ENCODE assay signal across 16 cellular contexts in genomic region chr2:232897386-232897970, GRCh38. TPM values are rescaled to one million over a fixed set of nuclear protein-coding genes. Genes with fewer than 3 reads are reported as not detected.
A peak's percentile ranks its signal among the peaks of the same experiment; 100 is the strongest.
DNase-seq lines count a peak whose midpoint lies in the region; TF ChIP-seq lines count a peak whose summit lies in the region.
"Had no signal": no experiment of that assay in that cellular context is flagged by ENCODE, and none has a peak within 500 bp of the region (broad histone marks: within the 10 kb centered on the region; RNA-seq: fewer than 3 reads in every experiment).

No MANE protein-coding gene starts in this region.

- H3K27ac ChIP-seq in RWPE1, result peak overlapping the region; percentile 31
- peak overlapping the region; percentile 70 for H3K27ac ChIP-seq in caudate nucleus (ENCODE audit: low read depth, low read length)
- H3K27ac ChIP-seq: KMS-11 had no signal

- DNase-seq in activated effector memory CD4-positive, alpha-beta T cell treated with anti-CD3 and anti-CD28 coated beads, Interleukin-2, amount 50 U/mL, for 16 hours, result peak; percentile 51
- DNase-seq in activated effector memory CD4-positive, alpha-beta T cell treated with Interleukin-2 at 50 U/mL for 16 hours, result no peak
- no peak for DNase-seq in RWPE1 (ENCODE audit: low spot score)
- DNase-seq in caudate nucleus (lab: John Stamatoyannopoulos, UW), result no peak
- peak; percentile 70 for DNase-seq in posterior vena cava (ENCODE audit: low spot score)
- DNase-seq in DMS 273 treated with DMSO at 0.1 percent for 48 hours (lab: John Stamatoyannopoulos, UW), result no peak
- DNase-seq in T-helper 1 cell, result no peak
- DNase-seq: HFFc6, NCI-H1048, NCI-H1436 treated with DMSO at 0.1 percent for 48 hours, NCI-H2029 treated with DMSO at 0.1 percent for 48 hours, NCI-H2171 treated with DMSO at 0.1 percent for 48 hours, NCI-H446 treated with DMSO at 0.1 percent for 48 hours, NCI-H748 treated with DMSO at 0.1 percent for 48 hours, RPMI8226 had no signal

- POLR2A ChIA-PET in RWPE1 (lab: Yijun Ruan, JAX; ENCODE audit: low non-redundant PET), result no interaction called here

- CTCF ChIA-PET in RWPE1 (lab: Yijun Ruan, JAX), result interaction anchor here (0.6 kb wide), 1 partner anchor 127 kb away, joined by 5 read pairs; no protein-coding TSS in a partner anchor

- TF ChIP-seq CTCF in RWPE1 (conservative IDR thresholded peaks at IDR 0.05; ENCODE audit: low read depth), result no peak

- intact Hi-C loops in posterior vena cava (cut with DNase I), result no loop called here

RNA-seq across cellular contexts. Expression of gene SNORC, which starts 27.4 kb away (rescaled TPM):
- total RNA-seq in posterior vena cava, result under 1 TPM; 0.79 to 1.00 TPM

Comparison
In these comparisons a context has a peak if more than half of its experiments do, and no peak if none do; other contexts are left out.
1. DNase-seq: peak in activated effector memory CD4-positive, alpha-beta T cell treated with anti-CD3 and anti-CD28 coated beads, Interleukin-2, amount 50 U/mL, for 16 hours (single experiment) and posterior vena cava (single experiment); none in activated effector memory CD4-positive, alpha-beta T cell treated with Interleukin-2 at 50 U/mL for 16 hours (single experiment), RWPE1 (single experiment), caudate nucleus (0 of 61), DMS 273 treated with DMSO at 0.1 percent for 48 hours (single experiment) and T-helper 1 cell (0 of 5).